Comparison of ENCODE assay signal across 8 cellular contexts in genomic region chr17:46190763-46191162, GRCh38. TPM values are rescaled to one million over a fixed set of nuclear protein-coding genes. Genes with fewer than 3 reads are reported as not detected.
DNase-seq lines count a peak whose midpoint lies in the region; ATAC-seq and TF ChIP-seq lines count a peak whose summit lies in the region.

No MANE protein-coding gene starts in this region.

- BruUV-seq in Caco-2 (replicated peaks; lab: Mats Ljungman, UMichigan), result no TSS peak
- BruUV-seq in OCI-LY7 (replicated peaks; lab: Mats Ljungman, UMichigan), result no TSS peak

- POLR2A ChIA-PET in Caco-2 (lab: Charles Lee) (no interaction called here), OCI-LY7 (lab: Charles Lee) (no interaction called here)

- CTCF ChIA-PET in Caco-2 (lab: Charles Lee) (no interaction called here), OCI-LY7 (lab: Charles Lee; ENCODE audit: unreplicated experiment) (no interaction called here)

- H3K4me1 Mint-ChIP-seq in Caco-2 (ENCODE audit: low read depth, unreplicated experiment), result peaks cover 28% of the 10 kb centered on the region
- H3K4me1 Mint-ChIP-seq in neural crest cell, result peaks cover 52% of the 10 kb centered on the region

- peaks cover 45% of the 10 kb centered on the region for H3K36me3 Mint-ChIP-seq in Caco-2 (ENCODE audit: insufficient read depth, unreplicated experiment)
- no peaks in the 10 kb centered on the region for H3K36me3 Mint-ChIP-seq in neural crest cell (ENCODE audit: low read depth)

- H3K27ac Mint-ChIP-seq in Caco-2 (ENCODE audit: unreplicated experiment) (no peak overlapping the region), neural crest cell (ENCODE audit: unreplicated experiment) (no peak overlapping the region)

- H3K4me3 Mint-ChIP-seq in Caco-2 (ENCODE audit: unreplicated experiment) (peak overlapping the region; percentile 98), neural crest cell (peak overlapping the region; percentile 91)

- H3K9me3 ChIP-seq in Caco-2, result no peaks in the 10 kb centered on the region
- H3K9me3 ChIP-seq in OCI-LY7 (ENCODE audit: low read length), result no peaks in the 10 kb centered on the region
- no peaks in the 10 kb centered on the region for H3K9me3 ChIP-seq in effector memory CD4-positive, alpha-beta T cell (ENCODE audit: control insufficient read depth, low read length)

- peak overlapping the region; percentile 84 for H3K27ac ChIP-seq in OCI-LY7 (ENCODE audit: low read depth, low read length, poor library complexity, severe bottlenecking)
- H3K27ac ChIP-seq in effector memory CD4-positive, alpha-beta T cell (ENCODE audit: insufficient read depth, low read length, poor library complexity, severe bottlenecking), result peak overlapping the region; percentile 93

- no peaks in the 10 kb centered on the region for H3K36me3 ChIP-seq in Caco-2 (ENCODE audit: control insufficient read depth, insufficient read depth, low read length)
- peaks cover 41% of the 10 kb centered on the region; the same call in 1 of the 2 replicates for H3K36me3 ChIP-seq in OCI-LY7 (ENCODE audit: insufficient read depth, low read length)
- H3K36me3 ChIP-seq in effector memory CD4-positive, alpha-beta T cell (ENCODE audit: control insufficient read depth, insufficient read depth, low read length), result no peaks in the 10 kb centered on the region

- H3K27me3 ChIP-seq in Caco-2 (replicated peaks; ENCODE audit: control insufficient read depth, insufficient read depth, low read length), result no peaks in the 10 kb centered on the region
- no peaks in the 10 kb centered on the region for H3K27me3 ChIP-seq in effector memory CD4-positive, alpha-beta T cell (replicated peaks; ENCODE audit: control insufficient read depth, insufficient read depth, low read length, poor library complexity, severe bottlenecking)

- peak overlapping the region; percentile 95 for H3K4me2 ChIP-seq in OCI-LY7 (ENCODE audit: low read length)

- no peaks in the 10 kb centered on the region for H3K9me3 Mint-ChIP-seq in Caco-2 (ENCODE audit: unreplicated experiment)
- H3K9me3 Mint-ChIP-seq in neural crest cell, result no peaks in the 10 kb centered on the region

- peaks cover 34% of the 10 kb centered on the region for H3K4me1 ChIP-seq in Caco-2
- peaks cover 62% of the 10 kb centered on the region for H3K4me1 ChIP-seq in OCI-LY7 (ENCODE audit: insufficient read depth, low read length, poor library complexity, severe bottlenecking)
- H3K4me1 ChIP-seq in effector memory CD4-positive, alpha-beta T cell (ENCODE audit: control insufficient read depth, insufficient read depth, low read length, poor library complexity, severe bottlenecking), result peaks cover 41% of the 10 kb centered on the region

- H4K20me1 ChIP-seq in OCI-LY7 (ENCODE audit: insufficient read depth, low read length), result peaks cover 42% of the 10 kb centered on the region

- H3K9me2 ChIP-seq in OCI-LY7 (ENCODE audit: insufficient read depth, low read length), result no peaks in the 10 kb centered on the region

- no peak for ATAC-seq in GM21737 (IDR thresholded peaks at IDR 0.05; ENCODE audit: unreplicated experiment)
- ATAC-seq in GM21515 (IDR thresholded peaks at IDR 0.05; ENCODE audit: unreplicated experiment), result no peak

- DNase-seq in Caco-2 (no peak), OCI-LY7 (ENCODE audit: low spot score) (peak; percentile 45), neural crest cell (ENCODE audit: low read depth, low spot score) (no peak), NCI-H446 (lab: John Stamatoyannopoulos, UW) (no peak), C1 segment of cervical spinal cord (lab: John Stamatoyannopoulos, UW) (no peak)
- DNase-seq in effector memory CD4-positive, alpha-beta T cell, result no peak

- H3K4me3 ChIP-seq in Caco-2 (ENCODE audit: low read depth, low read length) (no peak overlapping the region), OCI-LY7 (ENCODE audit: low read depth, low read length, poor library complexity, severe bottlenecking) (peak overlapping the region; percentile 74)
- peak overlapping the region; percentile 81 for H3K4me3 ChIP-seq in effector memory CD4-positive, alpha-beta T cell (ENCODE audit: insufficient read depth, low read depth, low read length, poor library complexity, severe bottlenecking)

- H3K27me3 Mint-ChIP-seq in Caco-2 (ENCODE audit: insufficient read depth, unreplicated experiment), result no peaks in the 10 kb centered on the region
- H3K27me3 Mint-ChIP-seq in neural crest cell (ENCODE audit: low read depth), result no peaks in the 10 kb centered on the region

- no peak overlapping the region for H2AFZ ChIP-seq in OCI-LY7 (ENCODE audit: low read length)

- TF ChIP-seq CTCF in Caco-2 (IDR thresholded peaks at IDR 0.05; ENCODE audit: insufficient read depth in 1 of 2, low read depth in 1 of 2, low read length in 1 of 2, severe bottlenecking in 1 of 2, unreplicated experiment in 1 of 2) (no peak), OCI-LY7 (conservative IDR thresholded peaks at IDR 0.05; ENCODE audit: low read length) (0 out of 2 replicates have a peak, but pooled peaks have one; percentile 17), neural crest cell (conservative IDR thresholded peaks at IDR 0.05) (no peak)

- intact Hi-C loops in Caco-2 (cut with micrococcal nuclease; ENCODE audit: unreplicated experiment), result loop anchor here (1.0 to 10.0 kb wide), 2 partner anchors 94 to 188 kb away; no protein-coding TSS in a partner anchor
- intact Hi-C loops in OCI-LY7 (cut with micrococcal nuclease; ENCODE audit: unreplicated experiment), result loop anchor here (2.0 to 5.0 kb wide), 2 partner anchors 40 to 143 kb away; no protein-coding TSS in a partner anchor

- H3K79me2 ChIP-seq in OCI-LY7 (ENCODE audit: insufficient read depth, low read depth, low read length), result peaks cover 86% of the 10 kb centered on the region

RNA-seq across cellular contexts. Expression of gene KANSL1, which starts 2.5 kb away (rescaled TPM):
- total RNA-seq in Caco-2 (2022) (83.0 and 88.9 TPM in 2 replicates), OCI-LY7 (2022) (129 and 130 TPM in 2 replicates), neural crest cell (121 and 126 TPM in 2 replicates)
- 92.1 and 96.9 TPM in 2 replicates for total RNA-seq in OCI-LY7 (2014; rRNA removed; shearing (Covaris generic))
